Comparison of ENCODE assay signal across 1 cellular context in genomic region chr15:36363335-36363734, GRCh38.
TF ChIP-seq lines count a peak whose summit lies in the region.

No MANE protein-coding gene starts in this region.

TF ChIP-seq in HCT116, 20 proteins besides CTCF, POLR2A, EP300 and RAD21 (continued from another document):
- TF ChIP-seq REST (IDR thresholded peaks at IDR 0.05; ENCODE audit: low read depth): no peak
- no peak for TF ChIP-seq SRF (IDR thresholded peaks at IDR 0.05; ENCODE audit: low read depth)
- no peak for TF ChIP-seq SIN3A (IDR thresholded peaks at IDR 0.05; ENCODE audit: low read depth)
- no peak for TF ChIP-seq EGR1 (IDR thresholded peaks at IDR 0.05; ENCODE audit: low read depth)
- TF ChIP-seq POLR2AphosphoS5 (IDR thresholded peaks at IDR 0.05; ENCODE audit: low read depth, low read length): no peak
- TF ChIP-seq SP1 (IDR thresholded peaks at IDR 0.05; ENCODE audit: low read depth): no peak
- TF ChIP-seq TCF7L2 (IDR thresholded peaks at IDR 0.05; ENCODE audit: borderline replicate concordance, extremely low read depth, insufficient read depth, insufficient read length): no peak
